8 cellular contexts compared by ENCODE assay signal in the genomic region with DNA sequence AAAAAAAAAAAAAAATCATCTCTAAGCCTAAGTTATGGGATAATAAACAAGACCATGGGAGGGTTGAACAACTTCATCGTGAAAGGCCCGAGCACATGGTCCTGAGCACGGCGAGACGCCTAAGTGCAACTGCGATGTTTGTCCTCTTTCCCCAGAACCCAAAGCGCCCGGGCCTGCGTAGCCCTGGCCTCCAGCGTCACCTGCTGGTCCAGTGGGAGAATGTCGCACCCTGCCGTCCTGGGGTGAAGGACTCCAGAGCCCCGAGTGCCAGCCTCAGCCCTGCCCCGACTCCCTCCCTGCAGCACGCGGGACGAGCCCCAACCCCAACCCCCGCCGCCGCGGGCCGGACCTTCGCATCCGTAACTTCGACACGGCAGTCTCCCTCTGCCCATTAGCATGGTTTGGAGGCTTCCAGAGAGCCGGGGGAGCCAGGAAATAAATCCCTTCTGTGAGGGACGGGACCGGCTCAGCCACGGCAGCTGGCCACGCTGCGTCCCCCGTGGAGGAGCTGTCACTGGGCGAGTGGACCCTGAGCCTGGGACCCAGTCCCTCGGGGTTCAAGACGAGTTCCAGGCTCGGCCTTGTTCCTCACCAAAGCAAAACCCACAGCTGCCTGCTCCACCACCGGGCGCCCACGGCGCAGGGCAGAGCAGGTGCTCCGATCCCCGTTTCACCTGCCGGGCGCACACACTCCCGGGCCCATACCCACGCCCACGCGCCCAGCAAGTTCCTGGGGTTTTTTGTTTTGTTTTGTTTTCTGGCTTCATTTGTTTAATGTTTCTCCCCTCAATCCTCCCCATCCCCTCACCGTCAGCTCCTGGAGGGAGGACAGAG.
DNase-seq lines count a peak whose midpoint lies in the region; ATAC-seq and TF ChIP-seq lines count a peak whose summit lies in the region.

No MANE protein-coding gene starts in this region.

- H3K4me1 Mint-ChIP-seq in activated T-helper 17 cell treated with anti-CD3 and anti-CD28 coated beads, Interleukin-2, amount 50 U/mL, for 72 hours, result no peaks in the 10 kb centered on the region
- H3K4me1 Mint-ChIP-seq in neural crest cell, result peaks cover 9% of the 10 kb centered on the region

- peaks cover 51% of the 10 kb centered on the region for H3K27me3 ChIP-seq in foreskin keratinocyte

- H3K36me3 Mint-ChIP-seq in activated T-helper 17 cell treated with anti-CD3 and anti-CD28 coated beads, Interleukin-2, amount 50 U/mL, for 72 hours (ENCODE audit: low read depth), result no peaks in the 10 kb centered on the region
- no peaks in the 10 kb centered on the region for H3K36me3 Mint-ChIP-seq in neural crest cell (ENCODE audit: low read depth)

- TF ChIP-seq CTCF in foreskin keratinocyte (conservative IDR thresholded peaks at IDR 0.05) (peak; percentile 95), neural crest cell (conservative IDR thresholded peaks at IDR 0.05) (peak; percentile 92)

- DNase-seq in DMS153 treated with DMSO at 0.1 percent for 48 hours (lab: John Stamatoyannopoulos, UW; ENCODE audit: unreplicated experiment) (peak; percentile 21), HT1080 (ENCODE audit: low read depth) (peak; percentile 66), OCI-M1 (lab: John Stamatoyannopoulos, UW) (peak; percentile 85), foreskin keratinocyte (peak in 1 of 2 donors; percentile 40), neural crest cell (ENCODE audit: low read depth, low spot score) (peak; percentile 75), superior temporal gyrus (ENCODE audit: extremely low spot score) (peak; percentile 78)

- no peak overlapping the region for H3K27ac Mint-ChIP-seq in activated T-helper 17 cell treated with anti-CD3 and anti-CD28 coated beads, Interleukin-2, amount 50 U/mL, for 72 hours
- H3K27ac Mint-ChIP-seq in neural crest cell (ENCODE audit: unreplicated experiment), result no peak overlapping the region

- peaks cover 34% of the 10 kb centered on the region for H3K27me3 Mint-ChIP-seq in activated T-helper 17 cell treated with anti-CD3 and anti-CD28 coated beads, Interleukin-2, amount 50 U/mL, for 72 hours
- peaks cover 92% of the 10 kb centered on the region for H3K27me3 Mint-ChIP-seq in neural crest cell (ENCODE audit: low read depth)

- H3K4me1 ChIP-seq in foreskin keratinocyte, result no peaks in the 10 kb centered on the region

- no peak overlapping the region for H3K27ac ChIP-seq in foreskin keratinocyte

- H3K4me3 Mint-ChIP-seq in activated T-helper 17 cell treated with anti-CD3 and anti-CD28 coated beads, Interleukin-2, amount 50 U/mL, for 72 hours, result peak overlapping the region; percentile 57
- peak overlapping the region; percentile 23 for H3K4me3 Mint-ChIP-seq in neural crest cell

- H3K9me3 Mint-ChIP-seq in activated T-helper 17 cell treated with anti-CD3 and anti-CD28 coated beads, Interleukin-2, amount 50 U/mL, for 72 hours, result no peaks in the 10 kb centered on the region
- H3K9me3 Mint-ChIP-seq in neural crest cell, result no peaks in the 10 kb centered on the region

- ATAC-seq in GM21367 (IDR thresholded peaks at IDR 0.05; ENCODE audit: unreplicated experiment) (peak; percentile 93), foreskin keratinocyte (peak; percentile 87)
- ATAC-seq in activated T-helper 17 cell treated with anti-CD3 and anti-CD28 coated beads, Interleukin-2, amount 50 U/mL, for 72 hours (replicated peaks), result peak; percentile 93
